In the genomic region with DNA sequence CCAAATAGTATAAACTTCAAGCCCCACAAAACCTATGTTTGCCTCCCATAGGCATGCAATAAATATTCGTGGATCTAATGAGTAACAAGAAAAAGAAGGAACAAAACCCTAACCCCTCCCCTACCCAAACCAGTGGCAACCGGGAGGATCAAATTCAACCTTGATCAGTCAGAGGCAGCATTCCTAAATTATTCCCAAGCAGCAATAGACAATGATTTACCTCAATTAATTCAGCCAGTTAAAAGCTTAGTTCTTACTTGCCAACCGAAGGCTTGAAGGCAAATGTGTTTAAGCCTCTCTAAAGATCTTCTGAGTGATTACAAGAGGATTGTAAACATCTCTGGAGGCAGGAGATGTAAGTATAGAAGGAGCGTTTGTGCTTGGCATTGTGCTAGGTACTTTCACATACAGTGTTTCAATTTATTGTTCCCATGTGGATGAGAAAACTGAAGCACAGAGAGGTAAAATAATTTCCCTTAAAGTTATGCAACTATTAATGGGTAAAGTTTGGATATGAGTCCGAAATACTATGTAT, we compare ENCODE assay signal across 28 cellular contexts.
"Had no signal": no experiment of that assay in that cellular context is flagged by ENCODE, and none has a peak within 500 bp of the region (broad histone marks: within the 10 kb centered on the region; RNA-seq: fewer than 3 reads in every experiment).

No MANE protein-coding gene starts in this region.

- H3K36me3 ChIP-seq: heart left ventricle, left ventricle myocardium inferior, neutrophil, pancreas, thoracic aorta, vagina had no signal

- H3K9me3 ChIP-seq: heart left ventricle, left ventricle myocardium inferior, neutrophil, pancreas, psoas muscle, thoracic aorta, vagina had no signal

- H3K4me1 ChIP-seq: pancreas, psoas muscle, vagina had no signal

- H3K36me3 Mint-ChIP-seq: activated naive CD8-positive, alpha-beta T cell treated with anti-CD3 and anti-CD28 coated beads, Interleukin-2, amount 10 ng/mL, durations not matched to agents 7 days and 5 days; mesothelial cell of epicardium; naive thymus-derived CD8-positive, alpha-beta T cell; type B pancreatic cell had no signal

- H3K27me3 ChIP-seq: vagina had no signal

- H3K9me3 Mint-ChIP-seq: activated B cell treated with CpG ODN at 0.5 μM for 24 hours; activated naive CD4-positive, alpha-beta T cell treated with anti-CD3 and anti-CD28 coated beads for 36 hours; activated naive CD8-positive, alpha-beta T cell treated with anti-CD3 and anti-CD28 coated beads, Interleukin-2, amount 10 ng/mL, durations not matched to agents 7 days and 5 days; activated T-cell treated with anti-CD3 and anti-CD28 coated beads, Interleukin-2, amount 50 U/mL, for 72 hours; endodermal cell; mesothelial cell of epicardium; naive thymus-derived CD8-positive, alpha-beta T cell; type B pancreatic cell had no signal

- H3K4me3 ChIP-seq: heart left ventricle, left ventricle myocardium inferior, pancreas, psoas muscle, thoracic aorta, vagina had no signal

- H3K27ac Mint-ChIP-seq: activated B cell treated with CpG ODN at 0.5 μM for 24 hours; activated CD4-positive, alpha-beta T cell treated with anti-CD3 and anti-CD28 coated beads for 36 hours; activated naive CD4-positive, alpha-beta T cell treated with anti-CD3 and anti-CD28 coated beads for 36 hours; activated naive CD8-positive, alpha-beta T cell treated with anti-CD3 and anti-CD28 coated beads, Interleukin-2, amount 10 ng/mL, durations not matched to agents 7 days and 5 days; activated T-cell treated with anti-CD3 and anti-CD28 coated beads, Interleukin-2, amount 50 U/mL, for 72 hours; endodermal cell; mesothelial cell of epicardium; naive thymus-derived CD8-positive, alpha-beta T cell; type B pancreatic cell had no signal

- H3K4me1 Mint-ChIP-seq: mesothelial cell of epicardium had no signal

- FAIRE-seq: bronchial epithelial cell, islet of Langerhans, pancreas had no signal

- H3K27ac ChIP-seq: heart left ventricle, left ventricle myocardium inferior, neutrophil, pancreas, psoas muscle, thoracic aorta, vagina had no signal

- ATAC-seq: activated CD4-positive, alpha-beta T cell treated with anti-CD3 and anti-CD28 coated beads for 36 hours; activated T-cell treated with anti-CD3 and anti-CD28 coated beads, Interleukin-2, amount 50 U/mL, for 72 hours; heart left ventricle; naive thymus-derived CD8-positive, alpha-beta T cell; pancreas; psoas muscle; right cardiac atrium had no signal

- DNase-seq: activated B cell treated with CpG ODN at 0.5 μM for 24 hours; activated CD4-positive, alpha-beta T cell treated with anti-CD3 and anti-CD28 coated beads for 36 hours; activated CD4-positive, alpha-beta T cell treated with anti-CD3 and anti-CD28 coated beads, Interleukin-2, amount 50 U/mL, for 48 hours; activated effector memory CD4-positive, alpha-beta T cell treated with Interleukin-2 at 50 U/mL for 16 hours; activated naive CD4-positive, alpha-beta T cell treated with anti-CD3 and anti-CD28 coated beads for 36 hours; activated naive CD8-positive, alpha-beta T cell treated with anti-CD3 and anti-CD28 coated beads, Interleukin-2, amount 10 ng/mL, durations not matched to agents 7 days and 5 days; activated T-cell treated with anti-CD3 and anti-CD28 coated beads, Interleukin-2, amount 50 U/mL, for 72 hours; amygdala; cerebellar nuclear complex; cortex of kidney; endodermal cell; heart left ventricle; left ventricle myocardium inferior; mammary epithelial cell; naive thymus-derived CD8-positive, alpha-beta T cell; pancreas; psoas muscle; right cardiac atrium; stimulated activated CD4-positive, alpha-beta T cell treated with anti-CD3 and anti-CD28 coated beads, Interleukin-4, amount 100 ng/mL, for 24 hours; stimulated activated naive CD4-positive, alpha-beta T cell treated with Interleukin-2 at 50 U/mL for 16 hours; T1000 had no signal

- H3K4me3 Mint-ChIP-seq: activated B cell treated with CpG ODN at 0.5 μM for 24 hours; activated CD4-positive, alpha-beta T cell treated with anti-CD3 and anti-CD28 coated beads for 36 hours; activated naive CD4-positive, alpha-beta T cell treated with anti-CD3 and anti-CD28 coated beads for 36 hours; activated naive CD8-positive, alpha-beta T cell treated with anti-CD3 and anti-CD28 coated beads, Interleukin-2, amount 10 ng/mL, durations not matched to agents 7 days and 5 days; activated T-cell treated with anti-CD3 and anti-CD28 coated beads, Interleukin-2, amount 50 U/mL, for 72 hours; endodermal cell; mesothelial cell of epicardium; naive thymus-derived CD8-positive, alpha-beta T cell; type B pancreatic cell had no signal
